In genomic region chr11:118210323-118210722, GRCh38 we compare ENCODE assay signal across 24 cellular contexts. TPM values are rescaled to one million over a fixed set of nuclear protein-coding genes. Genes with fewer than 3 reads are reported as not detected.
DNase-seq lines count a peak whose midpoint lies in the region; ATAC-seq and TF ChIP-seq lines count a peak whose summit lies in the region.
"Had no signal": no experiment of that assay in that cellular context is flagged by ENCODE, and none has a peak within 500 bp of the region (broad histone marks: within the 10 kb centered on the region; RNA-seq: fewer than 3 reads in every experiment).

No MANE protein-coding gene starts in this region.

- H3K9me3 Mint-ChIP-seq in activated CD4-positive, alpha-beta memory T cell treated with anti-CD3 and anti-CD28 coated beads for 36 hours, result no peaks in the 10 kb centered on the region
- H3K9me3 Mint-ChIP-seq in activated CD4-positive, alpha-beta memory T cell treated with anti-CD3 and anti-CD28 coated beads, Interleukin-2, amount 10 ng/mL, durations not matched to agents 7 days and 5 days, result peaks cover 2% of the 10 kb centered on the region
- no peaks in the 10 kb centered on the region for H3K9me3 Mint-ChIP-seq in CD4-positive, alpha-beta T cell
- no peaks in the 10 kb centered on the region for H3K9me3 Mint-ChIP-seq in dendritic cell treated with granulocyte-macrophage colony-stimulating factor and Interleukin-4, amounts not matched to agents 40 ng/mL and 50 ng/mL, for 4 days
- H3K9me3 Mint-ChIP-seq: central memory CD8-positive, alpha-beta T cell; type B pancreatic cell had no signal

- CTCF ChIA-PET in activated CD4-positive, alpha-beta memory T cell treated with anti-CD3 and anti-CD28 coated beads for 36 hours (lab: Charles Lee), result interaction anchor here (1.8 to 2.7 kb wide), 2 partner anchors 8 to 12 kb away, joined by 5 to 9 read pairs; no protein-coding TSS in a partner anchor
- CTCF ChIA-PET in activated CD4-positive, alpha-beta memory T cell treated with anti-CD3 and anti-CD28 coated beads, Interleukin-2, amount 10 ng/mL, durations not matched to agents 7 days and 5 days (lab: Charles Lee), result interaction anchor here (2.1 kb wide), 1 partner anchor 8 kb away, joined by 10 read pairs; no protein-coding TSS in a partner anchor
- CTCF ChIA-PET in CD4-positive, alpha-beta T cell (lab: Charles Lee), result interaction anchor here (1.2 to 1.5 kb wide), 2 partner anchors 12 to 42 kb away, joined by 3 to 6 read pairs; partner anchors contain the start of gene MPZL3

- H3K27ac ChIP-seq in CD4-positive, alpha-beta T cell (ENCODE audit: low read depth, low read length), result no peak overlapping the region
- peak overlapping the region; percentile 99 for H3K27ac ChIP-seq in Karpas-422 (ENCODE audit: low read length)
- H3K27ac ChIP-seq: A549, ovary, SJSA1 had no signal

- no peaks in the 10 kb centered on the region for H3K79me2 ChIP-seq in Karpas-422 (ENCODE audit: low read length)

- no peak for TF ChIP-seq CTCF in CD4-positive, alpha-beta T cell (IDR thresholded peaks at IDR 0.05)

- H3K4me2 ChIP-seq in Karpas-422 (ENCODE audit: low read depth, low read length, poor library complexity, severe bottlenecking), result peak overlapping the region; percentile 78
- H3K4me2 ChIP-seq: A549 had no signal

- intact Hi-C loops in activated CD4-positive, alpha-beta memory T cell treated with anti-CD3 and anti-CD28 coated beads for 36 hours (cut with micrococcal nuclease), result no loop called here
- intact Hi-C loops in CD4-positive, alpha-beta T cell (cut with DNase I, micrococcal nuclease), result no loop called here
- intact Hi-C loops in dendritic cell treated with granulocyte-macrophage colony-stimulating factor and Interleukin-4, amounts not matched to agents 40 ng/mL and 50 ng/mL, for 4 days (cut with micrococcal nuclease), result no loop called here

- no peak for ATAC-seq in CD4-positive, alpha-beta T cell (ENCODE audit: poor library complexity)
- ATAC-seq: A549; natural killer cell treated with Interleukin-12 subunit alpha and Interleukin-12 subunit beta and Interleukin-15 and Interleukin-18, amount 100 ng/mL, for 72 hours had no signal

- H3K4me1 ChIP-seq in Karpas-422 (ENCODE audit: low read length), result peaks cover 62% of the 10 kb centered on the region
- H3K4me1 ChIP-seq: A549, SJSA1 had no signal

- no peak overlapping the region for H3K4me3 Mint-ChIP-seq in activated CD4-positive, alpha-beta memory T cell treated with anti-CD3 and anti-CD28 coated beads for 36 hours
- no peak overlapping the region for H3K4me3 Mint-ChIP-seq in activated CD4-positive, alpha-beta memory T cell treated with anti-CD3 and anti-CD28 coated beads, Interleukin-2, amount 10 ng/mL, durations not matched to agents 7 days and 5 days
- H3K4me3 Mint-ChIP-seq in CD4-positive, alpha-beta T cell, result no peak overlapping the region
- no peak overlapping the region for H3K4me3 Mint-ChIP-seq in dendritic cell treated with granulocyte-macrophage colony-stimulating factor and Interleukin-4, amounts not matched to agents 40 ng/mL and 50 ng/mL, for 4 days
- H3K4me3 Mint-ChIP-seq: central memory CD8-positive, alpha-beta T cell; natural killer cell treated with Interleukin-12 subunit alpha and Interleukin-12 subunit beta and Interleukin-15 and Interleukin-18, amount 100 ng/mL, for 72 hours; type B pancreatic cell had no signal

- no peaks in the 10 kb centered on the region for H3K27me3 Mint-ChIP-seq in activated CD4-positive, alpha-beta memory T cell treated with anti-CD3 and anti-CD28 coated beads for 36 hours
- no peaks in the 10 kb centered on the region for H3K27me3 Mint-ChIP-seq in activated CD4-positive, alpha-beta memory T cell treated with anti-CD3 and anti-CD28 coated beads, Interleukin-2, amount 10 ng/mL, durations not matched to agents 7 days and 5 days
- H3K27me3 Mint-ChIP-seq in CD4-positive, alpha-beta T cell, result no peaks in the 10 kb centered on the region
- no peaks in the 10 kb centered on the region for H3K27me3 Mint-ChIP-seq in dendritic cell treated with granulocyte-macrophage colony-stimulating factor and Interleukin-4, amounts not matched to agents 40 ng/mL and 50 ng/mL, for 4 days
- H3K27me3 Mint-ChIP-seq: central memory CD8-positive, alpha-beta T cell had no signal

- DNase-seq in activated CD4-positive, alpha-beta memory T cell treated with anti-CD3 and anti-CD28 coated beads for 36 hours, result no peak
- no peak for DNase-seq in activated CD4-positive, alpha-beta memory T cell treated with anti-CD3 and anti-CD28 coated beads, Interleukin-2, amount 10 ng/mL, durations not matched to agents 7 days and 5 days
- DNase-seq in CD4-positive, alpha-beta T cell, result no peak
- DNase-seq in Karpas-422, result no peak
- no peak for DNase-seq in AG08395 (ENCODE audit: low spot score)
- DNase-seq in effector CD4-positive, alpha-beta T cell, result no peak
- no peak for DNase-seq in DMS79 treated with DMSO at 0.1 percent for 48 hours (lab: John Stamatoyannopoulos, UW)
- DNase-seq: Calu3, DND-41, MV-4-11, NCI-H1436 treated with DMSO at 0.1 percent for 48 hours, NCI-H748 treated with DMSO at 0.1 percent for 48 hours, ovary had no signal

- no peak overlapping the region for H3K4me3 ChIP-seq in Karpas-422 (ENCODE audit: low read length)
- H3K4me3 ChIP-seq: A549, dorsolateral prefrontal cortex, lung, ovary, SJSA1 had no signal

- H3K9ac ChIP-seq in Karpas-422 (ENCODE audit: low read length), result no peak overlapping the region

- no peaks in the 10 kb centered on the region for H3K9me2 ChIP-seq in Karpas-422 (replicated peaks; ENCODE audit: insufficient read depth, low read length)

- peaks cover 89% of the 10 kb centered on the region for H3K4me1 Mint-ChIP-seq in activated CD4-positive, alpha-beta memory T cell treated with anti-CD3 and anti-CD28 coated beads for 36 hours (ENCODE audit: low read depth)
- peaks cover 80% of the 10 kb centered on the region for H3K4me1 Mint-ChIP-seq in activated CD4-positive, alpha-beta memory T cell treated with anti-CD3 and anti-CD28 coated beads, Interleukin-2, amount 10 ng/mL, durations not matched to agents 7 days and 5 days
- H3K4me1 Mint-ChIP-seq in CD4-positive, alpha-beta T cell (ENCODE audit: low read depth), result peaks cover 46% of the 10 kb centered on the region
- peaks cover 92% of the 10 kb centered on the region for H3K4me1 Mint-ChIP-seq in dendritic cell treated with granulocyte-macrophage colony-stimulating factor and Interleukin-4, amounts not matched to agents 40 ng/mL and 50 ng/mL, for 4 days (ENCODE audit: low read depth)

- no peak overlapping the region for H2AFZ ChIP-seq in Karpas-422 (ENCODE audit: low read length)

- no peaks in the 10 kb centered on the region for H3K27me3 ChIP-seq in CD4-positive, alpha-beta T cell (ENCODE audit: control insufficient read depth, insufficient read depth, low read length)
- no peaks in the 10 kb centered on the region for H3K27me3 ChIP-seq in Karpas-422 (ENCODE audit: low read length)
- H3K27me3 ChIP-seq: ovary, SJSA1 had no signal

- peaks cover 81% of the 10 kb centered on the region for H3K36me3 Mint-ChIP-seq in activated CD4-positive, alpha-beta memory T cell treated with anti-CD3 and anti-CD28 coated beads for 36 hours
- peaks cover 79% of the 10 kb centered on the region for H3K36me3 Mint-ChIP-seq in activated CD4-positive, alpha-beta memory T cell treated with anti-CD3 and anti-CD28 coated beads, Interleukin-2, amount 10 ng/mL, durations not matched to agents 7 days and 5 days (ENCODE audit: low read depth)
- H3K36me3 Mint-ChIP-seq in CD4-positive, alpha-beta T cell (ENCODE audit: low read depth), result peaks cover 69% of the 10 kb centered on the region
- H3K36me3 Mint-ChIP-seq in dendritic cell treated with granulocyte-macrophage colony-stimulating factor and Interleukin-4, amounts not matched to agents 40 ng/mL and 50 ng/mL, for 4 days (ENCODE audit: low read depth), result peaks cover 62% of the 10 kb centered on the region
- H3K36me3 Mint-ChIP-seq: type B pancreatic cell had no signal

- peak overlapping the region; percentile 38 for H3K27ac Mint-ChIP-seq in activated CD4-positive, alpha-beta memory T cell treated with anti-CD3 and anti-CD28 coated beads for 36 hours
- no peak overlapping the region for H3K27ac Mint-ChIP-seq in activated CD4-positive, alpha-beta memory T cell treated with anti-CD3 and anti-CD28 coated beads, Interleukin-2, amount 10 ng/mL, durations not matched to agents 7 days and 5 days
- peak overlapping the region; percentile 19 for H3K27ac Mint-ChIP-seq in CD4-positive, alpha-beta T cell
- peak overlapping the region; percentile 91 for H3K27ac Mint-ChIP-seq in dendritic cell treated with granulocyte-macrophage colony-stimulating factor and Interleukin-4, amounts not matched to agents 40 ng/mL and 50 ng/mL, for 4 days
- H3K27ac Mint-ChIP-seq: natural killer cell treated with Interleukin-12 subunit alpha and Interleukin-12 subunit beta and Interleukin-15 and Interleukin-18, amount 100 ng/mL, for 72 hours; type B pancreatic cell had no signal

- H3K36me3 ChIP-seq in Karpas-422 (ENCODE audit: insufficient read depth, low read length), result no peaks in the 10 kb centered on the region
- H3K36me3 ChIP-seq: ovary, SJSA1 had no signal

- no peaks in the 10 kb centered on the region for H3K9me3 ChIP-seq in CD4-positive, alpha-beta T cell (ENCODE audit: control insufficient read depth, low read length)
- no peaks in the 10 kb centered on the region for H3K9me3 ChIP-seq in Karpas-422 (ENCODE audit: low read length)
- H3K9me3 ChIP-seq: A549, ovary, SJSA1 had no signal

- POLR2A ChIA-PET in activated CD4-positive, alpha-beta memory T cell treated with anti-CD3 and anti-CD28 coated beads for 36 hours (lab: Charles Lee), result interaction anchor here (1.0 kb wide), 1 partner anchor 16 kb away, joined by 4 read pairs; no protein-coding TSS in a partner anchor
- POLR2A ChIA-PET in activated CD4-positive, alpha-beta memory T cell treated with anti-CD3 and anti-CD28 coated beads, Interleukin-2, amount 10 ng/mL, durations not matched to agents 7 days and 5 days (lab: Charles Lee), result interaction anchor here (1.8 to 2.5 kb wide), 2 partner anchors 10 to 36 kb away, joined by 4 to 12 read pairs; no protein-coding TSS in a partner anchor
- POLR2A ChIA-PET in CD4-positive, alpha-beta T cell (lab: Charles Lee), result no interaction called here

- H4K20me1 ChIP-seq in Karpas-422 (ENCODE audit: insufficient read depth, low read depth, low read length), result no peaks in the 10 kb centered on the region

RNA-seq across cellular contexts. Expression of gene JAML, which starts 14.5 kb away (rescaled TPM):
- total RNA-seq in activated CD4-positive, alpha-beta memory T cell treated with anti-CD3 and anti-CD28 coated beads for 36 hours, result 100 to 1,000 TPM; 155 to 163 TPM
- 100 to 1,000 TPM; 102 to 103 TPM for total RNA-seq in activated CD4-positive, alpha-beta memory T cell treated with anti-CD3 and anti-CD28 coated beads, Interleukin-2, amount 10 ng/mL, durations not matched to agents 7 days and 5 days
- total RNA-seq in CD4-positive, alpha-beta T cell, result 10 to 100 TPM; 26.7 to 30.3 TPM
- 5.4 and 9.1 TPM in 2 replicates for total RNA-seq in Karpas-422 (2014; rRNA removed; shearing (Covaris generic); ENCODE audit: low replicate concordance)
- total RNA-seq: Calu3, HT-29, renal cortical epithelial cell, SJSA1 had no signal

RNA-seq across cellular contexts. Expression of gene SCN2B, which starts 33.9 kb away (rescaled TPM):
- not detected for total RNA-seq in activated CD4-positive, alpha-beta memory T cell treated with anti-CD3 and anti-CD28 coated beads for 36 hours
- not detected for total RNA-seq in activated CD4-positive, alpha-beta memory T cell treated with anti-CD3 and anti-CD28 coated beads, Interleukin-2, amount 10 ng/mL, durations not matched to agents 7 days and 5 days
- total RNA-seq in CD4-positive, alpha-beta T cell, result not detected
- total RNA-seq in Karpas-422 (2014; rRNA removed; shearing (Covaris generic); ENCODE audit: low replicate concordance), result 0.25 TPM in 1 of 2 replicates, not detected in the other
- total RNA-seq: Calu3; HT-29; mononuclear cell; natural killer cell treated with Interleukin-12 subunit alpha and Interleukin-12 subunit beta and Interleukin-15 and Interleukin-18, amount 100 ng/mL, for 72 hours; SJSA1 had no signal

RNA-seq across cellular contexts. Expression of gene MPZL3, which starts 41.8 kb away (rescaled TPM):
- 10 to 100 TPM; 47.3 to 49.0 TPM for total RNA-seq in activated CD4-positive, alpha-beta memory T cell treated with anti-CD3 and anti-CD28 coated beads for 36 hours
- 10 to 100 TPM; 34.0 to 34.9 TPM for total RNA-seq in activated CD4-positive, alpha-beta memory T cell treated with anti-CD3 and anti-CD28 coated beads, Interleukin-2, amount 10 ng/mL, durations not matched to agents 7 days and 5 days
- total RNA-seq in CD4-positive, alpha-beta T cell, result 10 to 100 TPM; 29.0 to 30.2 TPM
- total RNA-seq in Karpas-422 (2014; rRNA removed; shearing (Covaris generic); ENCODE audit: low replicate concordance), result 2.7 and 7.0 TPM in 2 replicates
- total RNA-seq: SJSA1 had no signal

RNA-seq across cellular contexts. Expression of gene MPZL2, which starts 53.8 kb away (rescaled TPM):
- total RNA-seq in activated CD4-positive, alpha-beta memory T cell treated with anti-CD3 and anti-CD28 coated beads for 36 hours, result 10 to 100 TPM; 15.8 to 17.8 TPM
- total RNA-seq in activated CD4-positive, alpha-beta memory T cell treated with anti-CD3 and anti-CD28 coated beads, Interleukin-2, amount 10 ng/mL, durations not matched to agents 7 days and 5 days, result 1 to 10 TPM; 3.8 to 5.3 TPM
- total RNA-seq in CD4-positive, alpha-beta T cell, result 1 to 10 TPM in 1 of 2 experiments, under 1 TPM in 1; 0.95 to 1.8 TPM
- total RNA-seq in Karpas-422 (2014; rRNA removed; shearing (Covaris generic); ENCODE audit: low replicate concordance), result not detected in 2 replicates
- total RNA-seq: SJSA1 had no signal

RNA-seq across cellular contexts. Expression of gene SCN4B, which starts 57.7 kb away (rescaled TPM):
- total RNA-seq in activated CD4-positive, alpha-beta memory T cell treated with anti-CD3 and anti-CD28 coated beads for 36 hours, result under 1 TPM; 0.22 to 0.36 TPM
- total RNA-seq in activated CD4-positive, alpha-beta memory T cell treated with anti-CD3 and anti-CD28 coated beads, Interleukin-2, amount 10 ng/mL, durations not matched to agents 7 days and 5 days, result under 1 TPM in 1 of 2 experiments, not detected in 1; 0.28 TPM
- total RNA-seq in CD4-positive, alpha-beta T cell, result not detected
- not detected in 2 replicates for total RNA-seq in Karpas-422 (2014; rRNA removed; shearing (Covaris generic); ENCODE audit: low replicate concordance)
- total RNA-seq: Calu3; HT-29; natural killer cell treated with Interleukin-12 subunit alpha and Interleukin-12 subunit beta and Interleukin-15 and Interleukin-18, amount 100 ng/mL, for 72 hours; SJSA1 had no signal
